15 cellular contexts compared by ENCODE assay signal in genomic region chr5:152542741-152543140, GRCh38.
DNase-seq lines count a peak whose midpoint lies in the region; ATAC-seq and TF ChIP-seq lines count a peak whose summit lies in the region.
"Had no signal": no experiment of that assay in that cellular context is flagged by ENCODE, and none has a peak within 500 bp of the region (broad histone marks: within the 10 kb centered on the region; RNA-seq: fewer than 3 reads in every experiment).

No MANE protein-coding gene starts in this region.

- no peaks in the 10 kb centered on the region for H3K79me2 ChIP-seq in GM23338 (replicated peaks; ENCODE audit: insufficient read depth)

- H3K27me3 ChIP-seq in GM23338 (ENCODE audit: insufficient read depth) = no peaks in the 10 kb centered on the region
- H3K27me3 ChIP-seq: gastrocnemius medialis had no signal

- no peak overlapping the region for H3K4me2 ChIP-seq in GM23338

- ATAC-seq in GM23338 (peak; percentile 89), HG02623 (IDR thresholded peaks at IDR 0.05; ENCODE audit: unreplicated experiment) (no peak), HG03039 (IDR thresholded peaks at IDR 0.05; ENCODE audit: unreplicated experiment) (no peak), GM21447 (IDR thresholded peaks at IDR 0.05; ENCODE audit: unreplicated experiment) (no peak)
- ATAC-seq: gastrocnemius medialis had no signal

- H3F3A ChIP-seq in GM23338 (replicated peaks; ENCODE audit: low read depth) = no peaks in the 10 kb centered on the region

- no peaks in the 10 kb centered on the region for H3K9me2 ChIP-seq in GM23338 (ENCODE audit: insufficient read depth)

- H3K4me3 ChIP-seq in GM23338 (no peak overlapping the region), epithelial cell of esophagus (ENCODE audit: low read length) (no peak overlapping the region)
- H3K4me3 ChIP-seq: gastrocnemius medialis had no signal

- H3K4me1 Mint-ChIP-seq in GM23338 = no peaks in the 10 kb centered on the region
- no peaks in the 10 kb centered on the region for H3K4me1 Mint-ChIP-seq in T-helper 2 cell treated with Interferon-gamma antibody and Interleukin-4, amounts not matched to agents 5 μg/mL and 100 μg/mL, for 36 hours (ENCODE audit: low read depth)

- H3K27me3 Mint-ChIP-seq in GM23338 (ENCODE audit: insufficient read depth, low read depth, poor library complexity) = peaks cover 2% of the 10 kb centered on the region
- H3K27me3 Mint-ChIP-seq in T-helper 2 cell treated with Interferon-gamma antibody and Interleukin-4, amounts not matched to agents 5 μg/mL and 100 μg/mL, for 36 hours (ENCODE audit: low read depth) = no peaks in the 10 kb centered on the region

- no peaks in the 10 kb centered on the region for H4K20me1 ChIP-seq in GM23338 (replicated peaks; ENCODE audit: insufficient read depth)

- no peak overlapping the region for H3K27ac Mint-ChIP-seq in GM23338
- H3K27ac Mint-ChIP-seq in T-helper 2 cell treated with Interferon-gamma antibody and Interleukin-4, amounts not matched to agents 5 μg/mL and 100 μg/mL, for 36 hours = no peak overlapping the region

- no peak for TF ChIP-seq CTCF in GM23338 (conservative IDR thresholded peaks at IDR 0.05; ENCODE audit: low read depth in 2 of 2)
- TF ChIP-seq CTCF in epithelial cell of esophagus (IDR thresholded peaks at IDR 0.05; ENCODE audit: insufficient read depth, low read depth, low read length, missing control alignments) = no peak

- H3K36me3 Mint-ChIP-seq in GM23338 (ENCODE audit: low read depth) = no peaks in the 10 kb centered on the region
- no peaks in the 10 kb centered on the region for H3K36me3 Mint-ChIP-seq in T-helper 2 cell treated with Interferon-gamma antibody and Interleukin-4, amounts not matched to agents 5 μg/mL and 100 μg/mL, for 36 hours (ENCODE audit: low read depth)

- peak; percentile 80 for DNase-seq in GM23338 (ENCODE audit: low spot score)
- DNase-seq in epithelial cell of esophagus (ENCODE audit: low read depth) = peak; percentile 75
- DNase-seq in mucosa of gallbladder (ENCODE audit: low spot score) = peak; percentile 14
- no peak for DNase-seq in T-helper 2 cell treated with Interferon-gamma antibody and Interleukin-4, amounts not matched to agents 5 μg/mL and 100 μg/mL, for 36 hours (ENCODE audit: low spot score)
- DNase-seq: activated CD4-positive, alpha-beta T cell treated with anti-CD3 and anti-CD28 coated beads, Interleukin-2, amount 50 U/mL, for 1 hour; activated effector memory CD4-positive, alpha-beta T cell treated with anti-CD3 and anti-CD28 coated beads, Interleukin-2, amount 50 U/mL, for 16 hours; C1 segment of cervical spinal cord; gastrocnemius medialis; posterior cingulate gyrus; stimulated activated CD4-positive, alpha-beta T cell treated with anti-CD3 and anti-CD28 coated beads, Interleukin-2, amount 100 ng/mL, for 48 hours; stimulated activated naive CD4-positive, alpha-beta T cell had no signal

- no peak overlapping the region for H2AFZ ChIP-seq in GM23338

- H3K4me1 ChIP-seq in GM23338 (ENCODE audit: insufficient read depth) = no peaks in the 10 kb centered on the region
- H3K4me1 ChIP-seq: gastrocnemius medialis had no signal

- no peaks in the 10 kb centered on the region for H3K9me3 Mint-ChIP-seq in GM23338
- H3K9me3 Mint-ChIP-seq in T-helper 2 cell treated with Interferon-gamma antibody and Interleukin-4, amounts not matched to agents 5 μg/mL and 100 μg/mL, for 36 hours = no peaks in the 10 kb centered on the region

- no peak overlapping the region for H3K27ac ChIP-seq in GM23338 (ENCODE audit: low read depth)
- H3K27ac ChIP-seq: gastrocnemius medialis had no signal

- H3K36me3 ChIP-seq in GM23338 (ENCODE audit: insufficient read depth) = no peaks in the 10 kb centered on the region
- H3K36me3 ChIP-seq: gastrocnemius medialis had no signal

- no peak overlapping the region for H3K4me3 Mint-ChIP-seq in GM23338
- no peak overlapping the region for H3K4me3 Mint-ChIP-seq in T-helper 2 cell treated with Interferon-gamma antibody and Interleukin-4, amounts not matched to agents 5 μg/mL and 100 μg/mL, for 36 hours

TF ChIP-seq in GM23338, 12 proteins besides CTCF, POLR2A, EP300 and RAD21:
- no peak for TF ChIP-seq ETS1 (IDR thresholded peaks at IDR 0.05)
- TF ChIP-seq, protein P1, sequence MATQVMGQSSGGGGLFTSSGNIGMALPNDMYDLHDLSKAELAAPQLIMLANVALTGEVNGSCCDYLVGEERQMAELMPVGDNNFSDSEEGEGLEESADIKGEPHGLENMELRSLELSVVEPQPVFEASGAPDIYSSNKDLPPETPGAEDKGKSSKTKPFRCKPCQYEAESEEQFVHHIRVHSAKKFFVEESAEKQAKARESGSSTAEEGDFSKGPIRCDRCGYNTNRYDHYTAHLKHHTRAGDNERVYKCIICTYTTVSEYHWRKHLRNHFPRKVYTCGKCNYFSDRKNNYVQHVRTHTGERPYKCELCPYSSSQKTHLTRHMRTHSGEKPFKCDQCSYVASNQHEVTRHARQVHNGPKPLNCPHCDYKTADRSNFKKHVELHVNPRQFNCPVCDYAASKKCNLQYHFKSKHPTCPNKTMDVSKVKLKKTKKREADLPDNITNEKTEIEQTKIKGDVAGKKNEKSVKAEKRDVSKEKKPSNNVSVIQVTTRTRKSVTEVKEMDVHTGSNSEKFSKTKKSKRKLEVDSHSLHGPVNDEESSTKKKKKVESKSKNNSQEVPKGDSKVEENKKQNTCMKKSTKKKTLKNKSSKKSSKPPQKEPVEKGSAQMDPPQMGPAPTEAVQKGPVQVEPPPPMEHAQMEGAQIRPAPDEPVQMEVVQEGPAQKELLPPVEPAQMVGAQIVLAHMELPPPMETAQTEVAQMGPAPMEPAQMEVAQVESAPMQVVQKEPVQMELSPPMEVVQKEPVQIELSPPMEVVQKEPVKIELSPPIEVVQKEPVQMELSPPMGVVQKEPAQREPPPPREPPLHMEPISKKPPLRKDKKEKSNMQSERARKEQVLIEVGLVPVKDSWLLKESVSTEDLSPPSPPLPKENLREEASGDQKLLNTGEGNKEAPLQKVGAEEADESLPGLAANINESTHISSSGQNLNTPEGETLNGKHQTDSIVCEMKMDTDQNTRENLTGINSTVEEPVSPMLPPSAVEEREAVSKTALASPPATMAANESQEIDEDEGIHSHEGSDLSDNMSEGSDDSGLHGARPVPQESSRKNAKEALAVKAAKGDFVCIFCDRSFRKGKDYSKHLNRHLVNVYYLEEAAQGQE (IDR thresholded peaks at IDR 0.05; ENCODE audit: unreplicated experiment) = peak; percentile 98

TF ChIP-seq in PFSK-1, 5 proteins besides CTCF, POLR2A, EP300 and RAD21:
- TF ChIP-seq FOXP2 (optimal IDR thresholded peaks at IDR 0.05; ENCODE audit: borderline replicate concordance, extremely low read depth, extremely low read length, insufficient read depth) = no peak
- TF ChIP-seq POLR2AphosphoS5 (IDR thresholded peaks at IDR 0.05; ENCODE audit: low read depth, low read length) = no peak
- TF ChIP-seq, protein P1 (IDR thresholded peaks at IDR 0.05; ENCODE audit: insufficient read depth in 1 of 2, low read depth in 2 of 2, low read length in 2 of 2) = peak; percentile 91 to 95
